Comparison of ENCODE assay signal across 11 cellular contexts in genomic region chr1:213391445-213391844, GRCh38.
"Had no signal": no experiment of that assay in that cellular context is flagged by ENCODE, and none has a peak within 500 bp of the region (broad histone marks: within the 10 kb centered on the region; RNA-seq: fewer than 3 reads in every experiment).

No MANE protein-coding gene starts in this region.

- H3K4me1 ChIP-seq: HAP-1 had no signal

- H3K4me3 Mint-ChIP-seq: GM23338, H9, HFFc6 had no signal

- H3K4me2 ChIP-seq: GM23338 had no signal

- H3K9me3 ChIP-seq: HAP-1 had no signal

- ATAC-seq: GM23338, HCT116 had no signal

- H3K27ac Mint-ChIP-seq: GM23338, H9, HFFc6 had no signal

- H3K4me3 ChIP-seq: GM23248, GM23338, HAP-1 had no signal

- DNase-seq: GM23248, GOT3, H7, H9, HCEC 1CT, HFFc6 had no signal

- H2AFZ ChIP-seq: GM23248, GM23338 had no signal

- FAIRE-seq: H1, H54 had no signal

- H3K36me3 ChIP-seq: HAP-1 had no signal

- H3K9me3 Mint-ChIP-seq: GM23338, H9 had no signal

- H3K9ac ChIP-seq: GM23248 had no signal

- H3K27ac ChIP-seq: GM23248 had no signal
